18 cellular contexts compared by ENCODE assay signal in the genomic region with DNA sequence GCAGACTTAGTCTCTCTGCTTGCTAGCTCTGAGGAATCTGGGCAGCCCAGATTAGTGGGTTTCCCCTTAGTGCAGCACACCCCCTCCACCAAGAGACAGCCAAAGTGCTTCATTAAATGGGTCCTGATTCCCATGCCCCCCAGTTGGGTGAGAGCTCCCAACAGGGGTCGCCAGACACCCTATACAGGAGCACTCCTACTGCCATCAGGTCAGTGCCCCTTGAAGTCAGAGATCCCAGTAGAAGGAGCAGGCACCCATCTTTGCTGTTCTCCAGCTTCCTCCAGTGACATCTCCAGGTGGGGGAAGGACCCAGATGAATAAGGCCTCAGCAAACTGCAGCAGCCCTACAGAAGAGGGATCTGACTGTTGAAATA. TPM values are rescaled to one million over a fixed set of nuclear protein-coding genes. Genes with fewer than 3 reads are reported as not detected.
DNase-seq lines count a peak whose midpoint lies in the region; ATAC-seq and TF ChIP-seq lines count a peak whose summit lies in the region.
"Had no signal": no experiment of that assay in that cellular context is flagged by ENCODE, and none has a peak within 500 bp of the region (broad histone marks: within the 10 kb centered on the region; RNA-seq: fewer than 3 reads in every experiment).

No MANE protein-coding gene starts in this region.

- peaks cover 4% of the 10 kb centered on the region for H3K27me3 Mint-ChIP-seq in GM23338 (ENCODE audit: insufficient read depth, low read depth, poor library complexity)
- H3K27me3 Mint-ChIP-seq in neural progenitor cell (ENCODE audit: insufficient read depth, low read depth) = peaks cover 2% of the 10 kb centered on the region

- intact Hi-C loops in gastrocnemius medialis (cut with DNase I; ENCODE audit: low total_unique reads) = no loop called here

- H3K4me2 ChIP-seq in GM23338 (no peak overlapping the region), neural progenitor cell (no peak overlapping the region)
- H3K4me2 ChIP-seq: A549 had no signal

- H3K36me3 Mint-ChIP-seq in GM23338 (ENCODE audit: low read depth) = no peaks in the 10 kb centered on the region; the same call in 2 of the 3 replicates
- no peaks in the 10 kb centered on the region for H3K36me3 Mint-ChIP-seq in neural progenitor cell
- H3K36me3 Mint-ChIP-seq: CD14-positive monocyte had no signal

- ATAC-seq in GM23338 (no peak; the same call in 2 of the 3 replicates), gastrocnemius medialis (no peak)
- ATAC-seq: A549 had no signal

- DNase-seq in BE2C (peak; percentile 24), GM23338 (ENCODE audit: low spot score) (no peak), SK-N-DZ (ENCODE audit: low spot score) (peak; percentile 5), neural progenitor cell (ENCODE audit: low spot score) (no peak), activated gamma-delta T cell treated with Interleukin-2 at 50 U/mL for 16 hours (no peak), gastrocnemius medialis (no peak), putamen (ENCODE audit: low spot score) (no peak)
- no peak for DNase-seq in stimulated activated CD4-positive, alpha-beta T cell treated with anti-CD3 and anti-CD28 coated beads, Interleukin-4, amount 100 ng/mL, for 4 hours
- DNase-seq: DMS53, H7, MV-4-11, NCI-H1417 treated with DMSO at 0.1 percent for 48 hours, NCI-H1930, NCI-H510A, SHP77 treated with DMSO at 0.1 percent for 48 hours had no signal

- no peaks in the 10 kb centered on the region for H3K9me3 ChIP-seq in BE2C
- H3K9me3 ChIP-seq in neural progenitor cell (ENCODE audit: low read depth) = no peaks in the 10 kb centered on the region
- no peaks in the 10 kb centered on the region for H3K9me3 ChIP-seq in gastrocnemius medialis
- H3K9me3 ChIP-seq: A549 had no signal

- no peaks in the 10 kb centered on the region for H3F3A ChIP-seq in GM23338 (replicated peaks; ENCODE audit: low read depth)
- H3F3A ChIP-seq in neural progenitor cell (ENCODE audit: low read depth) = no peaks in the 10 kb centered on the region

- H3K9ac ChIP-seq in neural progenitor cell = no peak overlapping the region

- peaks cover 11% of the 10 kb centered on the region; the same call in 2 of the 3 replicates for H3K9me3 Mint-ChIP-seq in GM23338
- peaks cover 14% of the 10 kb centered on the region for H3K9me3 Mint-ChIP-seq in neural progenitor cell

- H3K4me3 Mint-ChIP-seq in GM23338 (no peak overlapping the region), neural progenitor cell (no peak overlapping the region)
- H3K4me3 Mint-ChIP-seq: CD14-positive monocyte had no signal

- H3K4me3 ChIP-seq in BE2C (ENCODE audit: low read depth, low read length) = no peak overlapping the region
- H3K4me3 ChIP-seq in GM23338 = no peak overlapping the region
- no peak overlapping the region for H3K4me3 ChIP-seq in neural progenitor cell
- H3K4me3 ChIP-seq in gastrocnemius medialis = no peak overlapping the region
- H3K4me3 ChIP-seq: A549 had no signal

- peaks cover 9% of the 10 kb centered on the region for H3K4me1 ChIP-seq in BE2C
- H3K4me1 ChIP-seq in GM23338 (ENCODE audit: insufficient read depth) = no peaks in the 10 kb centered on the region
- H3K4me1 ChIP-seq in neural progenitor cell = peaks cover 8% of the 10 kb centered on the region
- H3K4me1 ChIP-seq in gastrocnemius medialis = no peaks in the 10 kb centered on the region
- H3K4me1 ChIP-seq: A549 had no signal

- TF ChIP-seq CTCF in BE2C (IDR thresholded peaks at IDR 0.05; ENCODE audit: low read depth, low read length) = peak; percentile 39
- peak; percentile 29 to 60; a peak in 3 of 4 replicates for TF ChIP-seq CTCF in GM23338 (conservative IDR thresholded peaks at IDR 0.05; ENCODE audit: low read depth in 2 of 2)
- TF ChIP-seq CTCF in neural progenitor cell (IDR thresholded peaks at IDR 0.05) = peak; percentile 3
- TF ChIP-seq CTCF in gastrocnemius medialis (IDR thresholded peaks at IDR 0.05 in 4 of 5, conservative IDR thresholded peaks at IDR 0.05 in 1 of 5) = no peak

- H3K4me1 Mint-ChIP-seq in GM23338 (peaks cover 3% of the 10 kb centered on the region; the same call in 1 of the 3 replicates), neural progenitor cell (peaks cover 6% of the 10 kb centered on the region)
- H3K4me1 Mint-ChIP-seq: CD14-positive monocyte had no signal

- H3K79me2 ChIP-seq in GM23338 (replicated peaks; ENCODE audit: insufficient read depth) = no peaks in the 10 kb centered on the region
- no peaks in the 10 kb centered on the region for H3K79me2 ChIP-seq in neural progenitor cell (ENCODE audit: low read depth)

- H3K27me3 ChIP-seq in BE2C (peaks cover 6% of the 10 kb centered on the region; the same call in 1 of the 2 replicates), GM23338 (ENCODE audit: insufficient read depth) (no peaks in the 10 kb centered on the region), neural progenitor cell (no peaks in the 10 kb centered on the region), gastrocnemius medialis (peaks cover 0 to 8% (median 8%) of the 10 kb centered on the region in 3 donors)

- 0 out of 2 replicates have a peak, but pooled peaks cover 8% of the 10 kb centered on the region for H3K9me2 ChIP-seq in GM23338 (ENCODE audit: insufficient read depth)

- in situ Hi-C loops in gastrocnemius medialis (cut with MboI; ENCODE audit: low sequenced_read_pairs in 4 of 4) = no loop called here

- no peak overlapping the region for H2AFZ ChIP-seq in GM23338
- peak overlapping the region; percentile 21 for H2AFZ ChIP-seq in neural progenitor cell (replicated peaks)

- TF ChIP-seq POLR2A in gastrocnemius medialis (IDR thresholded peaks at IDR 0.05) = no peak

- no peak overlapping the region for H3K27ac Mint-ChIP-seq in GM23338
- no peak overlapping the region for H3K27ac Mint-ChIP-seq in neural progenitor cell
- H3K27ac Mint-ChIP-seq: CD14-positive monocyte had no signal

- H4K20me1 ChIP-seq in GM23338 (replicated peaks; ENCODE audit: insufficient read depth) = no peaks in the 10 kb centered on the region
- H4K20me1 ChIP-seq in neural progenitor cell (ENCODE audit: low read depth) = no peaks in the 10 kb centered on the region

- H3K36me3 ChIP-seq in BE2C (no peaks in the 10 kb centered on the region), GM23338 (ENCODE audit: insufficient read depth) (no peaks in the 10 kb centered on the region), neural progenitor cell (no peaks in the 10 kb centered on the region), gastrocnemius medialis (no peaks in the 10 kb centered on the region)

- H3K27ac ChIP-seq in GM23338 (ENCODE audit: low read depth) (no peak overlapping the region), neural progenitor cell (no peak overlapping the region), gastrocnemius medialis (no peak overlapping the region)
- H3K27ac ChIP-seq: A549, HL-60 had no signal

TF ChIP-seq in GM23338, 12 proteins besides CTCF, POLR2A, EP300 and RAD21:
- no peak for TF ChIP-seq POLR2AphosphoS5 (IDR thresholded peaks at IDR 0.05; ENCODE audit: low read depth)

RNA-seq across cellular contexts. Expression of gene C14orf132, which starts 36.7 kb away (rescaled TPM):
- 24.7 TPM for polyA plus RNA-seq in BE2C (2012; ENCODE audit: insufficient read depth, insufficient read length, low read depth)
- 15.1 and 16.2 TPM in 2 replicates for total RNA-seq in GM23338 (2014; rRNA removed; shearing (Covaris generic))
- polyA plus RNA-seq in GM23338 (2016; fragmentation: Nextera tagmentation; extraction: Ambion mirVana) = 12.7 and 13.8 TPM in 2 replicates
- polyA plus RNA-seq in SK-N-DZ (2014; cell fraction: cytosol; rRNA removed) = 52.2 and 57.9 TPM in 2 replicates
- 42.6 and 46.1 TPM in 2 replicates for polyA plus RNA-seq in SK-N-DZ (2014; cell fraction: nucleus; rRNA removed)
- total RNA-seq in neural progenitor cell (ENCODE audit: low replicate concordance) = 5.5 and 8.1 TPM in 2 replicates
- 1 to 10 TPM; 1.1 to 2.9 (median 1.5) TPM for total RNA-seq in gastrocnemius medialis
- polyA plus RNA-seq: CD14-positive monocyte had no signal

Comparison
In these comparisons a context has a peak if more than half of its experiments do, and no peak if none do; other contexts are left out.
1. DNase-seq: peak in BE2C (single experiment) and SK-N-DZ (single experiment); none in GM23338 (single experiment), neural progenitor cell (single experiment), activated gamma-delta T cell treated with Interleukin-2 at 50 U/mL for 16 hours (single experiment), gastrocnemius medialis (0 of 2), putamen (single experiment) and stimulated activated CD4-positive, alpha-beta T cell treated with anti-CD3 and anti-CD28 coated beads, Interleukin-4, amount 100 ng/mL, for 4 hours (0 of 2).
2. CTCF ChIP-seq: peak in BE2C (single experiment), GM23338 (2 of 2) and neural progenitor cell (single experiment); none in gastrocnemius medialis (0 of 5).